ENCODE assay signal across 8 cellular contexts in the genomic region with DNA sequence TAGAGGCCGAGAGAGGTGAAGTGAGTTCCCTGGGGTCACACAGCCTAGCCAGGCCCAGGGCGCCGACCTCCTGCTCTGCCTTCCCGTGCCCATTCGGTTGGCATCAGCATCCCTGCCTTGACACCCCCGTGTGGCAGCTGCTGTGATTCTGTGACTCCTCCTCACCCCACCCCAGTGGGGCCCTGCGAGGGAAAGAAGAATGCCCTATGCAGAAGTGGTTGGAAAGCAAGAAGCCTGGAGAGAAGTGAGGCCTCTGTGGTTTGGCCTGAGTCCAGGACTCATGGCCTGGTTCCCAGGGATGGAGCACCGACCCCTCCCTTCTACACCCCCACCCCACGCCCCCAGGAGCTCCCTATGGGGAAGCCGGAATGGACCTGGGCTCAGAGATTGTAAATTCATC.
DNase-seq lines count a peak whose midpoint lies in the region; ATAC-seq and TF ChIP-seq lines count a peak whose summit lies in the region.

No MANE protein-coding gene starts in this region.

- H3K4me3 ChIP-seq in SU-DHL-6 (ENCODE audit: insufficient read depth, low read length, poor library complexity, severe bottlenecking) (peak overlapping the region; percentile 53), gastroesophageal sphincter (no peak overlapping the region), stomach smooth muscle (ENCODE audit: low read length in 2 of 2) (peak overlapping the region in 1 of 2 donors; percentile 40)

- H3K79me2 ChIP-seq in SU-DHL-6 (ENCODE audit: insufficient read depth, low read length), result peaks cover 35% of the 10 kb centered on the region

- peak overlapping the region; percentile 91 for H3K9ac ChIP-seq in SU-DHL-6 (ENCODE audit: low read length)
- peak overlapping the region in 1 of 2 donors; percentile 36 for H3K9ac ChIP-seq in stomach smooth muscle (ENCODE audit: low read length in 2 of 2)

- H3K36me3 ChIP-seq in SU-DHL-6 (ENCODE audit: low read length) (no peaks in the 10 kb centered on the region), gastroesophageal sphincter (no peaks in the 10 kb centered on the region), stomach smooth muscle (ENCODE audit: control insufficient read depth in 2 of 2, insufficient read depth in 2 of 2, low read length in 2 of 2) (peaks cover 0 to 3% of the 10 kb centered on the region in 2 donors)

- peak; percentile 73 for DNase-seq in activated effector memory CD4-positive, alpha-beta T cell treated with anti-CD3 and anti-CD28 coated beads, Interleukin-2, amount 50 U/mL, for 16 hours
- DNase-seq in activated effector memory CD4-positive, alpha-beta T cell treated with Interleukin-2 at 50 U/mL for 16 hours, result no peak
- DNase-seq in germinal center (ENCODE audit: low spot score), result no peak
- no peak for DNase-seq in HUDEP-2 (lab: John Stamatoyannopoulos, UW; ENCODE audit: unreplicated experiment in 76 of 76)

- no peak overlapping the region for H2AFZ ChIP-seq in SU-DHL-6 (ENCODE audit: low read depth, low read length, severe bottlenecking)

- no peak for TF ChIP-seq EP300 in gastroesophageal sphincter (IDR thresholded peaks at IDR 0.05)

- WGBS in gastroesophageal sphincter (ENCODE audit: low coverage in 1 of 2), 2 donors, result 67% methylated on average over 1 of the region's 10 CpGs; no CpG with 5 or more reads in 1 of the 2 donors

- H4K20me1 ChIP-seq in SU-DHL-6 (ENCODE audit: low read depth, low read length), result no peaks in the 10 kb centered on the region

- peak; percentile 12 for TF ChIP-seq CTCF in SU-DHL-6 (IDR thresholded peaks at IDR 0.05; ENCODE audit: insufficient read depth, low read length, poor library complexity, severe bottlenecking)
- TF ChIP-seq CTCF in gastroesophageal sphincter (IDR thresholded peaks at IDR 0.05), result no peak

- H3K4me2 ChIP-seq in SU-DHL-6 (ENCODE audit: low read depth, low read length, poor library complexity, severe bottlenecking), result peak overlapping the region; percentile 72

- TF ChIP-seq POLR2A in gastroesophageal sphincter (IDR thresholded peaks at IDR 0.05), result no peak

- H3K27ac ChIP-seq in SU-DHL-6 (ENCODE audit: low read depth, low read length) (peak overlapping the region; percentile 100), gastroesophageal sphincter (peak overlapping the region in 3 of 4 donors; percentile 45 to 91 (median 65)), stomach smooth muscle (ENCODE audit: low read length) (peak overlapping the region; percentile 62)

- peaks cover 3 to 100% (median 85%) of the 10 kb centered on the region in 3 donors for H3K4me1 ChIP-seq in gastroesophageal sphincter
- peaks cover 90% of the 10 kb centered on the region for H3K4me1 ChIP-seq in stomach smooth muscle (ENCODE audit: control insufficient read depth, insufficient read depth, low read length)

- H3K9me3 ChIP-seq in SU-DHL-6 (ENCODE audit: insufficient read depth, low read length) (no peaks in the 10 kb centered on the region), gastroesophageal sphincter (no peaks in the 10 kb centered on the region), stomach smooth muscle (ENCODE audit: control insufficient read depth in 2 of 2, low read length in 2 of 2) (no peaks in the 10 kb centered on the region)

- H3K27me3 ChIP-seq in SU-DHL-6 (ENCODE audit: low read length), result no peaks in the 10 kb centered on the region
- H3K27me3 ChIP-seq in gastroesophageal sphincter, result no peaks in the 10 kb centered on the region
- H3K27me3 ChIP-seq in stomach smooth muscle (ENCODE audit: control insufficient read depth in 1 of 2, insufficient read depth in 2 of 2, low read length in 2 of 2), result no peaks in the 10 kb centered on the region

- H3F3A ChIP-seq in SU-DHL-6 (ENCODE audit: insufficient read depth), result peaks cover 93% of the 10 kb centered on the region

- no peaks in the 10 kb centered on the region for H3K9me2 ChIP-seq in SU-DHL-6 (replicated peaks; ENCODE audit: insufficient read depth, low read length)

- ATAC-seq in gastroesophageal sphincter (peak; percentile 8), GM18511 (IDR thresholded peaks at IDR 0.05; ENCODE audit: unreplicated experiment) (no peak)
